In the genomic region with DNA sequence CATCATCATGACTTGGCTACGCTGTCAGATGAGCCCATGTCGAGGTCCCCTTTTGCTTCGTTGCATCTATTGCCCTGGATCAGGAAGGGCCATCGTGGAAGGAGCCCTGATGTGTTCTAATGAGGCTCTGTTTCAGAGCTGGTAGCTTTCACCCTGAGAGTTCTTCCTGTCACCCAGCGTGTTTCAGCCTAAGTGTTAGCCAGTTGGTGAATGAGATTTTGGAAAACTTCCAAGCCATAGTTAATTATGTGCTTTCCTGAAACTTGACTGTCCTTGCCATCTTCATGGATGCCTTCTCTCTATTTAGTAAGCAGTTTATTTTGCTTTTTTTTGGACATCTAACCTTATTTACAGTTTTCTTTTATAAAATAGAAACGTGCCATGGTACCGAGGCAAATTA, we compare ENCODE assay signal across 17 cellular contexts.
DNase-seq lines count a peak whose midpoint lies in the region; ATAC-seq and TF ChIP-seq lines count a peak whose summit lies in the region.
"Had no signal": no experiment of that assay in that cellular context is flagged by ENCODE, and none has a peak within 500 bp of the region (broad histone marks: within the 10 kb centered on the region; RNA-seq: fewer than 3 reads in every experiment).

No MANE protein-coding gene starts in this region.

- no peaks in the 10 kb centered on the region for H3K27me3 ChIP-seq in WERI-Rb-1 (ENCODE audit: insufficient read depth, low read depth, severe bottlenecking)

- H3K9me3 ChIP-seq in WERI-Rb-1 (ENCODE audit: severe bottlenecking): no peaks in the 10 kb centered on the region

- H3K4me3 ChIP-seq in WERI-Rb-1 (ENCODE audit: low read depth, low read length): no peak overlapping the region

- H3K27ac Mint-ChIP-seq in activated T-cell treated with anti-CD3 and anti-CD28 coated beads, Interleukin-2, amount 50 U/mL, for 72 hours: no peak overlapping the region
- H3K27ac Mint-ChIP-seq: CD8-positive, alpha-beta T cell; T-helper 1 cell treated with Interleukin-12 subunit alpha and Interleukin-12 subunit beta and Interleukin-4 antibody, amounts not matched to agents 30 μg/mL and 1 μg/mL, for 36 hours had no signal

- DNase-seq in COR-L47 (lab: John Stamatoyannopoulos, UW): peak; percentile 2
- DNase-seq in G401 (ENCODE audit: low spot score): peak; percentile 5
- DNase-seq in NCI-H69 (lab: John Stamatoyannopoulos, UW): peak; percentile 83
- DNase-seq in cerebellar cortex (ENCODE audit: low spot score): peak; percentile 3
- DNase-seq in WERI-Rb-1: no peak
- DNase-seq in activated T-cell treated with anti-CD3 and anti-CD28 coated beads, Interleukin-2, amount 50 U/mL, for 72 hours: no peak
- no peak for DNase-seq in T-helper 9 cell
- DNase-seq: ACHN; C1 segment of cervical spinal cord; CD8-positive, alpha-beta T cell; DMS53; GF-D8; IMR-90; NCI-H1417 treated with DMSO at 0.1 percent for 48 hours; NCI-H187 had no signal

- H3K27me3 Mint-ChIP-seq in activated T-cell treated with anti-CD3 and anti-CD28 coated beads, Interleukin-2, amount 50 U/mL, for 72 hours (ENCODE audit: low read depth): no peaks in the 10 kb centered on the region

- no peak for TF ChIP-seq CTCF in WERI-Rb-1 (IDR thresholded peaks at IDR 0.05; ENCODE audit: low read depth, low read length)

- no peak overlapping the region for H3K27ac ChIP-seq in WERI-Rb-1

- no peaks in the 10 kb centered on the region for H3K36me3 Mint-ChIP-seq in activated T-cell treated with anti-CD3 and anti-CD28 coated beads, Interleukin-2, amount 50 U/mL, for 72 hours (ENCODE audit: insufficient read depth in 2 of 2)
- H3K36me3 Mint-ChIP-seq: CD8-positive, alpha-beta T cell had no signal

- no peaks in the 10 kb centered on the region for H3K4me1 Mint-ChIP-seq in activated T-cell treated with anti-CD3 and anti-CD28 coated beads, Interleukin-2, amount 50 U/mL, for 72 hours (ENCODE audit: low read depth)

- peaks cover 7 to 10% of the 10 kb centered on the region in 2 donors for H3K9me3 Mint-ChIP-seq in activated T-cell treated with anti-CD3 and anti-CD28 coated beads, Interleukin-2, amount 50 U/mL, for 72 hours

- H3K36me3 ChIP-seq in WERI-Rb-1: no peaks in the 10 kb centered on the region

- no peak overlapping the region for H3K4me3 Mint-ChIP-seq in activated T-cell treated with anti-CD3 and anti-CD28 coated beads, Interleukin-2, amount 50 U/mL, for 72 hours
- H3K4me3 Mint-ChIP-seq: CD8-positive, alpha-beta T cell; T-helper 1 cell treated with Interleukin-12 subunit alpha and Interleukin-12 subunit beta and Interleukin-4 antibody, amounts not matched to agents 30 μg/mL and 1 μg/mL, for 36 hours had no signal

- ATAC-seq in activated T-cell treated with anti-CD3 and anti-CD28 coated beads, Interleukin-2, amount 50 U/mL, for 72 hours (replicated peaks in 1 of 2): no peak
- ATAC-seq: CD8-positive, alpha-beta T cell; Right ventricle myocardium inferior had no signal

- in situ Hi-C loops in G401 (cut with HindIII; ENCODE audit: low sequenced_read_pairs): no loop called here

Comparison
In these comparisons a context has a peak if more than half of its experiments do, and no peak if none do; other contexts are left out.
1. DNase-seq: peak in COR-L47 (single experiment), G401 (single experiment), NCI-H69 (single experiment) and cerebellar cortex (single experiment); none in WERI-Rb-1 (single experiment), activated T-cell treated with anti-CD3 and anti-CD28 coated beads, Interleukin-2, amount 50 U/mL, for 72 hours (0 of 2) and T-helper 9 cell (single experiment).